ENCODE assay signal across 2 cellular contexts in the genomic region with DNA sequence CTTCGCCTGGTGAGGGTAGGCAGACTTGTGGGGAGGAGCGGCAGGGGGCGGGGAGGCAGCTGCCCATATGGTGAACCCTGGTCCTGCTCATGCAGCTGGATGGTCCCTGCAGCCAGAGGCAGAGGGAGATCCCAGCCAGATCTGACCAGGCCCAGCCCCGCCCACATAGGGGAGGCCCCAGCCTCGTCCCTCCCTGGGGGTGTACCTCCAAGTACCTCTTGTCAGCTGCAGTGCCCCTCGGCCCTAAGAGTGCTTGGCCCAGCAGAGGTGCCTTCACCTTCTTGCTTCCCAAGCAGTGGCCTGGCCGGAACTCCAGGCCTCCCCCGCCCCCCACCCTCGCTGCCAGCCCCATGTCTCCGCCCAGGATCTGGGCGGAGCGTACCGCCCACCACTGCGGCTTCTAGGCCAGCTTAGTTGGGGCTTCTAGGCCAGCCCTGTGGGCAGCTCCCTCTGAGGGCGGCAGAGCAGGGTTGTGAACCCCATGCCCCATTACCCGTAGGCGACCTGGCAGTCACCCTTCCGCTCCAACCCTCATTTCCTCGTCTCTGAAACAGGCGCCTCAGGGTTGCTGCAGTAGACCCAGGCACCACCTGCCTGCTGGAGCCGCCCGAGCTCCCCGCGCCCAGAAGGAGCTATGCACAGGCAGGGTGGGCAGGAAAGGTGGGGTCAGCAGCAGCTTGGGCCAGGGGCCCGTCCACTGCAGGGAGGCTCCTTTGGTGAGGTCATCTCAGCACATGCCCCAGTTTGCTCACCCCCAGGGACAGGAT.
TF ChIP-seq lines count a peak whose summit lies in the region.

A gene with protein sequence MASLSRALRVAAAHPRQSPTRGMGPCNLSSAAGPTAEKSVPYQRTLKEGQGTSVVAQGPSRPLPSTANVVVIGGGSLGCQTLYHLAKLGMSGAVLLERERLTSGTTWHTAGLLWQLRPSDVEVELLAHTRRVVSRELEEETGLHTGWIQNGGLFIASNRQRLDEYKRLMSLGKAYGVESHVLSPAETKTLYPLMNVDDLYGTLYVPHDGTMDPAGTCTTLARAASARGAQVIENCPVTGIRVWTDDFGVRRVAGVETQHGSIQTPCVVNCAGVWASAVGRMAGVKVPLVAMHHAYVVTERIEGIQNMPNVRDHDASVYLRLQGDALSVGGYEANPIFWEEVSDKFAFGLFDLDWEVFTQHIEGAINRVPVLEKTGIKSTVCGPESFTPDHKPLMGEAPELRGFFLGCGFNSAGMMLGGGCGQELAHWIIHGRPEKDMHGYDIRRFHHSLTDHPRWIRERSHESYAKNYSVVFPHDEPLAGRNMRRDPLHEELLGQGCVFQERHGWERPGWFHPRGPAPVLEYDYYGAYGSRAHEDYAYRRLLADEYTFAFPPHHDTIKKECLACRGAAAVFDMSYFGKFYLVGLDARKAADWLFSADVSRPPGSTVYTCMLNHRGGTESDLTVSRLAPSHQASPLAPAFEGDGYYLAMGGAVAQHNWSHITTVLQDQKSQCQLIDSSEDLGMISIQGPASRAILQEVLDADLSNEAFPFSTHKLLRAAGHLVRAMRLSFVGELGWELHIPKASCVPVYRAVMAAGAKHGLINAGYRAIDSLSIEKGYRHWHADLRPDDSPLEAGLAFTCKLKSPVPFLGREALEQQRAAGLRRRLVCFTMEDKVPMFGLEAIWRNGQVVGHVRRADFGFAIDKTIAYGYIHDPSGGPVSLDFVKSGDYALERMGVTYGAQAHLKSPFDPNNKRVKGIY (minus strand): TSS at position 314 of the 767 bp plus-strand sequence. CDS start 4,179 bp downstream, outside the sequence.

TF ChIP-seq in HCT116, 20 proteins besides CTCF, POLR2A, EP300 and RAD21:
- TF ChIP-seq EGR1 (IDR thresholded peaks at IDR 0.05; ENCODE audit: low read depth) (peak; percentile 53; the same call in 1 of the 2 replicates), EZH2phosphoT487 (IDR thresholded peaks at IDR 0.05; ENCODE audit: borderline replicate concordance) (no peak), ZFX (IDR thresholded peaks at IDR 0.05) (0 out of 2 replicates have a peak, but pooled peaks have one; percentile 24), FOSL1 (IDR thresholded peaks at IDR 0.05; ENCODE audit: low read depth) (no peak), POLR2AphosphoS5 (IDR thresholded peaks at IDR 0.05; ENCODE audit: low read depth, low read length) (peak; percentile 59; the same call in 1 of the 2 replicates)

TF ChIP-seq in SK-N-SH, 30 proteins besides CTCF, POLR2A, EP300 and RAD21:
- TF ChIP-seq TAF1 (IDR thresholded peaks at IDR 0.05; ENCODE audit: borderline replicate concordance, low read depth, low read length) (0 out of 2 replicates have a peak, but pooled peaks have one; percentile 25), RFX5 (IDR thresholded peaks at IDR 0.05; ENCODE audit: low read length) (no peak), POLR2AphosphoS5 (IDR thresholded peaks at IDR 0.05; ENCODE audit: low read depth, low read length) (peak; percentile 40; the same call in 1 of the 2 replicates), JUND (IDR thresholded peaks at IDR 0.05) (no peak), SIN3A (IDR thresholded peaks at IDR 0.05; ENCODE audit: borderline replicate concordance, low read depth, low read length) (no peak), CHD2 (IDR thresholded peaks at IDR 0.05; ENCODE audit: low read length, partially characterized antibody) (peak; percentile 71), RXRA (IDR thresholded peaks at IDR 0.05; ENCODE audit: borderline replicate concordance, low read depth) (no peak), NFIC (IDR thresholded peaks at IDR 0.05; ENCODE audit: borderline replicate concordance) (no peak), RCOR1 (IDR thresholded peaks at IDR 0.05; ENCODE audit: low read length) (0 out of 2 replicates have a peak, but pooled peaks have one; percentile 21), ELF1 (IDR thresholded peaks at IDR 0.05) (no peak)
- TF ChIP-seq, protein P1, sequence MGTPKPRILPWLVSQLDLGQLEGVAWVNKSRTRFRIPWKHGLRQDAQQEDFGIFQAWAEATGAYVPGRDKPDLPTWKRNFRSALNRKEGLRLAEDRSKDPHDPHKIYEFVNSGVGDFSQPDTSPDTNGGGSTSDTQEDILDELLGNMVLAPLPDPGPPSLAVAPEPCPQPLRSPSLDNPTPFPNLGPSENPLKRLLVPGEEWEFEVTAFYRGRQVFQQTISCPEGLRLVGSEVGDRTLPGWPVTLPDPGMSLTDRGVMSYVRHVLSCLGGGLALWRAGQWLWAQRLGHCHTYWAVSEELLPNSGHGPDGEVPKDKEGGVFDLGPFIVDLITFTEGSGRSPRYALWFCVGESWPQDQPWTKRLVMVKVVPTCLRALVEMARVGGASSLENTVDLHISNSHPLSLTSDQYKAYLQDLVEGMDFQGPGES (IDR thresholded peaks at IDR 0.05; ENCODE audit: low read depth, low read length): no peak
